ENCODE assay signal across 1 cellular context in the genomic region with DNA sequence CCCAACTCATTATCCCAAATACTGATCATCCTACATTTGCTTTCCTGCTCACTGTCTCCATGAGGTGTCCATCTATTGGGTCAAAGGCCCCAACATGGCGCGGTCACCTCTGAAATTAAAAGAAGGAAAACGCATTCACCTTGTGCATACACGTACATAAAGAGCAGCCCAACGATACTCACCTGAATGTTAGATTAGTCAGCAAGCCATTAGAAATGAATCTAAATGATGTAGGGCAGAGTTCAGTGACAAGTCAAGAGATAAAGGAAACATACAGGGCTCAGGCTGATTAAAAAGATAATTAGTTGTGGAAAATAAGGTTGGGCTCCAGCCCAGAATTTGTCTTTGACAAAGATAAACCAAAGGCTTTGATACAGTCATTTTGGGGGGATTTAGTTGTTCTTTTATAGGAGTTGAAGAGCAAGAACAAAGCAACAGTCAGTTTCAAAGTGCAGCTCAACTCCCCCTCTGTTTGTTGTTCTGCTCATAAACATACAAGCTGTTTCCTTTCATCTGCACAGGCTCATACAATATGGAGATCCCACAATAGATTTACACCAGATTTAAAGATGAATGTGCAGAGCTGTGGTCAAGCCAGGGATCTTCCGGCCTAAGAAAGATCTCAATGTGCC.
TF ChIP-seq lines count a peak whose summit lies in the region.

No MANE protein-coding gene starts in this region.

TF ChIP-seq in HepG2, 621 proteins besides CTCF, POLR2A, EP300 and RAD21 (continued from another document and continues in another):
- TF ChIP-seq, protein P1, sequence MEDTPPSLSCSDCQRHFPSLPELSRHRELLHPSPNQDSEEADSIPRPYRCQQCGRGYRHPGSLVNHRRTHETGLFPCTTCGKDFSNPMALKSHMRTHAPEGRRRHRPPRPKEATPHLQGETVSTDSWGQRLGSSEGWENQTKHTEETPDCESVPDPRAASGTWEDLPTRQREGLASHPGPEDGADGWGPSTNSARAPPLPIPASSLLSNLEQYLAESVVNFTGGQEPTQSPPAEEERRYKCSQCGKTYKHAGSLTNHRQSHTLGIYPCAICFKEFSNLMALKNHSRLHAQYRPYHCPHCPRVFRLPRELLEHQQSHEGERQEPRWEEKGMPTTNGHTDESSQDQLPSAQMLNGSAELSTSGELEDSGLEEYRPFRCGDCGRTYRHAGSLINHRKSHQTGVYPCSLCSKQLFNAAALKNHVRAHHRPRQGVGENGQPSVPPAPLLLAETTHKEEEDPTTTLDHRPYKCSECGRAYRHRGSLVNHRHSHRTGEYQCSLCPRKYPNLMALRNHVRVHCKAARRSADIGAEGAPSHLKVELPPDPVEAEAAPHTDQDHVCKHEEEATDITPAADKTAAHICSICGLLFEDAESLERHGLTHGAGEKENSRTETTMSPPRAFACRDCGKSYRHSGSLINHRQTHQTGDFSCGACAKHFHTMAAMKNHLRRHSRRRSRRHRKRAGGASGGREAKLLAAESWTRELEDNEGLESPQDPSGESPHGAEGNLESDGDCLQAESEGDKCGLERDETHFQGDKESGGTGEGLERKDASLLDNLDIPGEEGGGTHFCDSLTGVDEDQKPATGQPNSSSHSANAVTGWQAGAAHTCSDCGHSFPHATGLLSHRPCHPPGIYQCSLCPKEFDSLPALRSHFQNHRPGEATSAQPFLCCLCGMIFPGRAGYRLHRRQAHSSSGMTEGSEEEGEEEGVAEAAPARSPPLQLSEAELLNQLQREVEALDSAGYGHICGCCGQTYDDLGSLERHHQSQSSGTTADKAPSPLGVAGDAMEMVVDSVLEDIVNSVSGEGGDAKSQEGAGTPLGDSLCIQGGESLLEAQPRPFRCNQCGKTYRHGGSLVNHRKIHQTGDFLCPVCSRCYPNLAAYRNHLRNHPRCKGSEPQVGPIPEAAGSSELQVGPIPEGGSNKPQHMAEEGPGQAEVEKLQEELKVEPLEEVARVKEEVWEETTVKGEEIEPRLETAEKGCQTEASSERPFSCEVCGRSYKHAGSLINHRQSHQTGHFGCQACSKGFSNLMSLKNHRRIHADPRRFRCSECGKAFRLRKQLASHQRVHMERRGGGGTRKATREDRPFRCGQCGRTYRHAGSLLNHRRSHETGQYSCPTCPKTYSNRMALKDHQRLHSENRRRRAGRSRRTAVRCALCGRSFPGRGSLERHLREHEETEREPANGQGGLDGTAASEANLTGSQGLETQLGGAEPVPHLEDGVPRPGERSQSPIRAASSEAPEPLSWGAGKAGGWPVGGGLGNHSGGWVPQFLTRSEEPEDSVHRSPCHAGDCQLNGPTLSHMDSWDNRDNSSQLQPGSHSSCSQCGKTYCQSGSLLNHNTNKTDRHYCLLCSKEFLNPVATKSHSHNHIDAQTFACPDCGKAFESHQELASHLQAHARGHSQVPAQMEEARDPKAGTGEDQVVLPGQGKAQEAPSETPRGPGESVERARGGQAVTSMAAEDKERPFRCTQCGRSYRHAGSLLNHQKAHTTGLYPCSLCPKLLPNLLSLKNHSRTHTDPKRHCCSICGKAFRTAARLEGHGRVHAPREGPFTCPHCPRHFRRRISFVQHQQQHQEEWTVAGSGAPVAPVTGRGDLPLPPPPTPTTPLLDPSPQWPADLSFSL (CRISPR knock-in tag; IDR thresholded peaks at IDR 0.05) = no peak
- TF ChIP-seq ZNF335 (CRISPR knock-in tag; IDR thresholded peaks at IDR 0.05) = no peak
- TF ChIP-seq ZNF788 (CRISPR knock-in tag; IDR thresholded peaks at IDR 0.05; ENCODE audit: borderline replicate concordance) = no peak
- TF ChIP-seq SSRP1 (CRISPR knock-in tag; IDR thresholded peaks at IDR 0.05) = peak; percentile 61; the same call in 1 of the 2 replicates
- no peak for TF ChIP-seq STAT5B (CRISPR knock-in tag; IDR thresholded peaks at IDR 0.05)
- TF ChIP-seq, protein P2, sequence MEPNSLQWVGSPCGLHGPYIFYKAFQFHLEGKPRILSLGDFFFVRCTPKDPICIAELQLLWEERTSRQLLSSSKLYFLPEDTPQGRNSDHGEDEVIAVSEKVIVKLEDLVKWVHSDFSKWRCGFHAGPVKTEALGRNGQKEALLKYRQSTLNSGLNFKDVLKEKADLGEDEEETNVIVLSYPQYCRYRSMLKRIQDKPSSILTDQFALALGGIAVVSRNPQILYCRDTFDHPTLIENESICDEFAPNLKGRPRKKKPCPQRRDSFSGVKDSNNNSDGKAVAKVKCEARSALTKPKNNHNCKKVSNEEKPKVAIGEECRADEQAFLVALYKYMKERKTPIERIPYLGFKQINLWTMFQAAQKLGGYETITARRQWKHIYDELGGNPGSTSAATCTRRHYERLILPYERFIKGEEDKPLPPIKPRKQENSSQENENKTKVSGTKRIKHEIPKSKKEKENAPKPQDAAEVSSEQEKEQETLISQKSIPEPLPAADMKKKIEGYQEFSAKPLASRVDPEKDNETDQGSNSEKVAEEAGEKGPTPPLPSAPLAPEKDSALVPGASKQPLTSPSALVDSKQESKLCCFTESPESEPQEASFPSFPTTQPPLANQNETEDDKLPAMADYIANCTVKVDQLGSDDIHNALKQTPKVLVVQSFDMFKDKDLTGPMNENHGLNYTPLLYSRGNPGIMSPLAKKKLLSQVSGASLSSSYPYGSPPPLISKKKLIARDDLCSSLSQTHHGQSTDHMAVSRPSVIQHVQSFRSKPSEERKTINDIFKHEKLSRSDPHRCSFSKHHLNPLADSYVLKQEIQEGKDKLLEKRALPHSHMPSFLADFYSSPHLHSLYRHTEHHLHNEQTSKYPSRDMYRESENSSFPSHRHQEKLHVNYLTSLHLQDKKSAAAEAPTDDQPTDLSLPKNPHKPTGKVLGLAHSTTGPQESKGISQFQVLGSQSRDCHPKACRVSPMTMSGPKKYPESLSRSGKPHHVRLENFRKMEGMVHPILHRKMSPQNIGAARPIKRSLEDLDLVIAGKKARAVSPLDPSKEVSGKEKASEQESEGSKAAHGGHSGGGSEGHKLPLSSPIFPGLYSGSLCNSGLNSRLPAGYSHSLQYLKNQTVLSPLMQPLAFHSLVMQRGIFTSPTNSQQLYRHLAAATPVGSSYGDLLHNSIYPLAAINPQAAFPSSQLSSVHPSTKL (CRISPR knock-in tag; IDR thresholded peaks at IDR 0.05) = peak; percentile 35; the same call in 1 of the 2 replicates
- no peak for TF ChIP-seq ZFP1 (CRISPR knock-in tag; IDR thresholded peaks at IDR 0.05)
- no peak for TF ChIP-seq MAFG (CRISPR knock-in tag; IDR thresholded peaks at IDR 0.05)
- no peak for TF ChIP-seq TEAD2 (CRISPR knock-in tag; IDR thresholded peaks at IDR 0.05)
- TF ChIP-seq ZNF672 (CRISPR knock-in tag; IDR thresholded peaks at IDR 0.05) = no peak
- TF ChIP-seq HNF4A (CRISPR knock-in tag; IDR thresholded peaks at IDR 0.05) = peak; percentile 9; the same call in 1 of the 2 replicates
- TF ChIP-seq MAFK (conservative IDR thresholded peaks at IDR 0.05 in 1 of 2, IDR thresholded peaks at IDR 0.05 in 1 of 2; ENCODE audit: low read length in 2 of 2) = no peak
- TF ChIP-seq ZNF547 (CRISPR knock-in tag; IDR thresholded peaks at IDR 0.05) = no peak
- TF ChIP-seq, protein P3, sequence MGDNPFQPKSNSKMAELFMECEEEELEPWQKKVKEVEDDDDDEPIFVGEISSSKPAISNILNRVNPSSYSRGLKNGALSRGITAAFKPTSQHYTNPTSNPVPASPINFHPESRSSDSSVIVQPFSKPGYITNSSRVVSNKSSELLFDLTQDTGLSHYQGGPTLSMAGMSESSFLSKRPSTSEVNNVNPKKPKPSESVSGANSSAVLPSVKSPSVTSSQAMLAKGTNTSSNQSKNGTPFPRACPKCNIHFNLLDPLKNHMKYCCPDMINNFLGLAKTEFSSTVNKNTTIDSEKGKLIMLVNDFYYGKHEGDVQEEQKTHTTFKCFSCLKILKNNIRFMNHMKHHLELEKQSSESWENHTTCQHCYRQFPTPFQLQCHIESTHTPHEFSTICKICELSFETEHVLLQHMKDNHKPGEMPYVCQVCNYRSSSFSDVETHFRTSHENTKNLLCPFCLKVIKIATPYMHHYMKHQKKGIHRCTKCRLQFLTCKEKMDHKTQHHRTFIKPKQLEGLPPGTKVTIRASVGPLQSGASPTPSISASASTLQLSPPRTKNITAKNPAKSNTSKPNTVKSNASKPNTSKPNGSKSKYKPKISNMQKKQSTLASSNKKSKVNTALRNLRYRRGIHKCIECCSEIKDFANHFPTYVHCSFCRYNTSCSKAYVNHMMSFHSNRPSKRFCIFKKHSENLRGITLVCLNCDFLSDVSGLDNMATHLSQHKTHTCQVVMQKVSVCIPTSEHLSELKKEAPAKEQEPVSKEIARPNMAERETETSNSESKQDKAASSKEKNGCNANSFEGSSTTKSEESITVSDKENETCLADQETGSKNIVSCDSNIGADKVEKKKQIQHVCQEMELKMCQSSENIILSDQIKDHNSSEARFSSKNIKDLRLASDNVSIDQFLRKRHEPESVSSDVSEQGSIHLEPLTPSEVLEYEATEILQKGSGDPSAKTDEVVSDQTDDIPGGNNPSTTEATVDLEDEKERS (CRISPR knock-in tag; IDR thresholded peaks at IDR 0.05) = no peak
- no peak for TF ChIP-seq U2AF1 (optimal IDR thresholded peaks at IDR 0.05; ENCODE audit: low read depth, low read length)
- TF ChIP-seq NFE2L1 (CRISPR knock-in tag; IDR thresholded peaks at IDR 0.05; ENCODE audit: borderline replicate concordance) = no peak
- peak; percentile 90 for TF ChIP-seq SOX5 (CRISPR knock-in tag; IDR thresholded peaks at IDR 0.05; ENCODE audit: borderline replicate concordance)
- no peak for TF ChIP-seq ZNF337 (CRISPR knock-in tag; IDR thresholded peaks at IDR 0.05; ENCODE audit: borderline replicate concordance, low read depth)
- TF ChIP-seq ZNF841 (CRISPR knock-in tag; IDR thresholded peaks at IDR 0.05; ENCODE audit: borderline replicate concordance) = no peak
- TF ChIP-seq, protein P4, sequence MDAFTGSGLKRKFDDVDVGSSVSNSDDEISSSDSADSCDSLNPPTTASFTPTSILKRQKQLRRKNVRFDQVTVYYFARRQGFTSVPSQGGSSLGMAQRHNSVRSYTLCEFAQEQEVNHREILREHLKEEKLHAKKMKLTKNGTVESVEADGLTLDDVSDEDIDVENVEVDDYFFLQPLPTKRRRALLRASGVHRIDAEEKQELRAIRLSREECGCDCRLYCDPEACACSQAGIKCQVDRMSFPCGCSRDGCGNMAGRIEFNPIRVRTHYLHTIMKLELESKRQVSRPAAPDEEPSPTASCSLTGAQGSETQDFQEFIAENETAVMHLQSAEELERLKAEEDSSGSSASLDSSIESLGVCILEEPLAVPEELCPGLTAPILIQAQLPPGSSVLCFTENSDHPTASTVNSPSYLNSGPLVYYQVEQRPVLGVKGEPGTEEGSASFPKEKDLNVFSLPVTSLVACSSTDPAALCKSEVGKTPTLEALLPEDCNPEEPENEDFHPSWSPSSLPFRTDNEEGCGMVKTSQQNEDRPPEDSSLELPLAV (CRISPR knock-in tag; conservative IDR thresholded peaks at IDR 0.05; ENCODE audit: low read depth) = no peak
- no peak for TF ChIP-seq ZNF121 (CRISPR knock-in tag; IDR thresholded peaks at IDR 0.05)
- no peak for TF ChIP-seq CC2D1A (CRISPR knock-in tag; IDR thresholded peaks at IDR 0.05)
- TF ChIP-seq, protein P5, sequence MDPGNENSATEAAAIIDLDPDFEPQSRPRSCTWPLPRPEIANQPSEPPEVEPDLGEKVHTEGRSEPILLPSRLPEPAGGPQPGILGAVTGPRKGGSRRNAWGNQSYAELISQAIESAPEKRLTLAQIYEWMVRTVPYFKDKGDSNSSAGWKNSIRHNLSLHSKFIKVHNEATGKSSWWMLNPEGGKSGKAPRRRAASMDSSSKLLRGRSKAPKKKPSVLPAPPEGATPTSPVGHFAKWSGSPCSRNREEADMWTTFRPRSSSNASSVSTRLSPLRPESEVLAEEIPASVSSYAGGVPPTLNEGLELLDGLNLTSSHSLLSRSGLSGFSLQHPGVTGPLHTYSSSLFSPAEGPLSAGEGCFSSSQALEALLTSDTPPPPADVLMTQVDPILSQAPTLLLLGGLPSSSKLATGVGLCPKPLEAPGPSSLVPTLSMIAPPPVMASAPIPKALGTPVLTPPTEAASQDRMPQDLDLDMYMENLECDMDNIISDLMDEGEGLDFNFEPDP (CRISPR knock-in tag; conservative IDR thresholded peaks at IDR 0.05) = no peak
- TF ChIP-seq, protein P6, sequence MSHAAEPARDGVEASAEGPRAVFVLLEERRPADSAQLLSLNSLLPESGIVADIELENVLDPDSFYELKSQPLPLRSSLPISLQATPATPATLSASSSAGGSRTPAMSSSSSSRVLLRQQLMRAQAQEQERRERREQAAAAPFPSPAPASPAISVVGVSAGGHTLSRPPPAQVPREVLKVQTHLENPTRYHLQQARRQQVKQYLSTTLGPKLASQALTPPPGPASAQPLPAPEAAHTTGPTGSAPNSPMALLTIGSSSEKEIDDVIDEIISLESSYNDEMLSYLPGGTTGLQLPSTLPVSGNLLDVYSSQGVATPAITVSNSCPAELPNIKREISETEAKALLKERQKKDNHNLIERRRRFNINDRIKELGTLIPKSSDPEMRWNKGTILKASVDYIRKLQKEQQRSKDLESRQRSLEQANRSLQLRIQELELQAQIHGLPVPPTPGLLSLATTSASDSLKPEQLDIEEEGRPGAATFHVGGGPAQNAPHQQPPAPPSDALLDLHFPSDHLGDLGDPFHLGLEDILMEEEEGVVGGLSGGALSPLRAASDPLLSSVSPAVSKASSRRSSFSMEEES (CRISPR knock-in tag; IDR thresholded peaks at IDR 0.05) = no peak
- TF ChIP-seq, protein P7, sequence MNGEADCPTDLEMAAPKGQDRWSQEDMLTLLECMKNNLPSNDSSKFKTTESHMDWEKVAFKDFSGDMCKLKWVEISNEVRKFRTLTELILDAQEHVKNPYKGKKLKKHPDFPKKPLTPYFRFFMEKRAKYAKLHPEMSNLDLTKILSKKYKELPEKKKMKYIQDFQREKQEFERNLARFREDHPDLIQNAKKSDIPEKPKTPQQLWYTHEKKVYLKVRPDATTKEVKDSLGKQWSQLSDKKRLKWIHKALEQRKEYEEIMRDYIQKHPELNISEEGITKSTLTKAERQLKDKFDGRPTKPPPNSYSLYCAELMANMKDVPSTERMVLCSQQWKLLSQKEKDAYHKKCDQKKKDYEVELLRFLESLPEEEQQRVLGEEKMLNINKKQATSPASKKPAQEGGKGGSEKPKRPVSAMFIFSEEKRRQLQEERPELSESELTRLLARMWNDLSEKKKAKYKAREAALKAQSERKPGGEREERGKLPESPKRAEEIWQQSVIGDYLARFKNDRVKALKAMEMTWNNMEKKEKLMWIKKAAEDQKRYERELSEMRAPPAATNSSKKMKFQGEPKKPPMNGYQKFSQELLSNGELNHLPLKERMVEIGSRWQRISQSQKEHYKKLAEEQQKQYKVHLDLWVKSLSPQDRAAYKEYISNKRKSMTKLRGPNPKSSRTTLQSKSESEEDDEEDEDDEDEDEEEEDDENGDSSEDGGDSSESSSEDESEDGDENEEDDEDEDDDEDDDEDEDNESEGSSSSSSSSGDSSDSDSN (CRISPR knock-in tag; IDR thresholded peaks at IDR 0.05) = no peak
- TF ChIP-seq NR2F6 (IDR thresholded peaks at IDR 0.05) = peak; percentile 17; the same call in 1 of the 2 replicates
- no peak for TF ChIP-seq NR2F6 (CRISPR knock-in tag; IDR thresholded peaks at IDR 0.05)
- no peak for TF ChIP-seq ZNF816 (CRISPR knock-in tag; IDR thresholded peaks at IDR 0.05; ENCODE audit: borderline replicate concordance)
- TF ChIP-seq HDAC6 (IDR thresholded peaks at IDR 0.05; ENCODE audit: low read depth, low read length) = no peak
- no peak for TF ChIP-seq ZNF24 (IDR thresholded peaks at IDR 0.05)
- TF ChIP-seq ZNF839 (CRISPR knock-in tag; IDR thresholded peaks at IDR 0.05; ENCODE audit: borderline replicate concordance) = no peak
